21 cellular contexts compared by ENCODE assay signal in genomic region chr6:102812242-102812641, GRCh38.
"Had no signal": no experiment of that assay in that cellular context is flagged by ENCODE, and none has a peak within 500 bp of the region (broad histone marks: within the 10 kb centered on the region; RNA-seq: fewer than 3 reads in every experiment).

No MANE protein-coding gene starts in this region.

- H3K27me3 ChIP-seq: body of pancreas, gastrocnemius medialis, uterus had no signal

- H3K4me3 ChIP-seq: body of pancreas, gastrocnemius medialis, prostate gland, uterus had no signal

- H3K27ac ChIP-seq: body of pancreas, gastrocnemius medialis, prostate gland, uterus, VCaP had no signal

- H3K4me1 ChIP-seq: body of pancreas, gastrocnemius medialis, prostate gland, uterus had no signal

- H3K36me3 ChIP-seq: gastrocnemius medialis, prostate gland, uterus had no signal

- H3K9me3 ChIP-seq: body of pancreas, gastrocnemius medialis, prostate gland, uterus had no signal

- ATAC-seq: activated CD4-positive, CD25-positive, alpha-beta regulatory T cell treated with anti-CD3 and anti-CD28 coated beads, Interleukin-2, amount 50 U/mL, for 24 hours; activated T-cell treated with anti-CD3 and anti-CD28 coated beads, Interleukin-2, amount 50 U/mL, for 72 hours; body of pancreas; gastrocnemius medialis; left ventricle myocardium superior; natural killer cell; stimulated activated naive B cell treated with anti-CD40 and anti-IgM and Interleukin-4, amounts not matched to agents 10 μg/mL and 1 μg/mL and 100 μg/mL, for 72 hours had no signal

- DNase-seq: activated CD4-positive, alpha-beta memory T cell treated with anti-CD3 and anti-CD28 coated beads, Interleukin-2, amount 10 ng/mL, durations not matched to agents 7 days and 5 days; activated CD4-positive, alpha-beta T cell treated with anti-CD3 and anti-CD28 coated beads, Interleukin-2, amount 10 ng/mL, durations not matched to agents 24 days and 14 days; activated effector memory CD4-positive, alpha-beta T cell treated with Interleukin-2 at 50 U/mL for 16 hours; activated naive CD4-positive, alpha-beta T cell treated with anti-CD3 and anti-CD28 coated beads for 36 hours; activated T-cell treated with anti-CD3 and anti-CD28 coated beads, Interleukin-2, amount 50 U/mL, for 72 hours; anterior cingulate cortex; body of pancreas; caudate nucleus; effector CD4-positive, alpha-beta T cell; gastrocnemius medialis; hippocampal formation; left ventricle myocardium superior; midbrain; natural killer cell; stimulated activated CD4-positive, alpha-beta T cell treated with anti-CD3 and anti-CD28 coated beads, Interleukin-2, amount 100 ng/mL, for 48 hours; stimulated activated CD8-positive, alpha-beta memory T cell treated with anti-CD3 and anti-CD28 coated beads, Interleukin-4, amount 100 ng/mL, for 48 hours; stimulated activated naive B cell treated with anti-CD40 and anti-IgM and Interleukin-4, amounts not matched to agents 10 μg/mL and 1 μg/mL and 100 μg/mL, for 72 hours; uterus had no signal
